1 cellular context compared by ENCODE assay signal in the genomic region with DNA sequence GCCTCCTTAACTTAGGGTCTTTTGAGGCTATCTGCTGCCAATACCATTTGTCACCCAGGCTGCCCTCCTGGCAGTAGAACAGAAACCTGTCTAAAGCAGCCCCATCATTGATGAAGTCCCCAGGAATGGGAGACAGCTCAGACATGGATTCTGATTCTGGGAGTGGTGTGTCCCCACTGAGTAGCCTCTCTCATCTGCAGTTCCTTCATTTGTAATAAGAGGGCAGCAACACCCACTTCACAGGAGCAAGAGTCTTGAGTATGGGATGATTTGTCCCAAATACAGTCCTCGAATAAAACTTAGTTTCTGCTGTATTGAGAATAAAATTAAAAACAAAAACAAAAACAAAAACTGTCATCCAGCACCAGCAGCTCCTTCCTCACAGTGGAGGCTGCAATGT.
TF ChIP-seq lines count a peak whose summit lies in the region.

No MANE protein-coding gene starts in this region.

TF ChIP-seq in HepG2, 621 proteins besides CTCF, POLR2A, EP300 and RAD21 (continued from another document):
- TF ChIP-seq, protein P1, sequence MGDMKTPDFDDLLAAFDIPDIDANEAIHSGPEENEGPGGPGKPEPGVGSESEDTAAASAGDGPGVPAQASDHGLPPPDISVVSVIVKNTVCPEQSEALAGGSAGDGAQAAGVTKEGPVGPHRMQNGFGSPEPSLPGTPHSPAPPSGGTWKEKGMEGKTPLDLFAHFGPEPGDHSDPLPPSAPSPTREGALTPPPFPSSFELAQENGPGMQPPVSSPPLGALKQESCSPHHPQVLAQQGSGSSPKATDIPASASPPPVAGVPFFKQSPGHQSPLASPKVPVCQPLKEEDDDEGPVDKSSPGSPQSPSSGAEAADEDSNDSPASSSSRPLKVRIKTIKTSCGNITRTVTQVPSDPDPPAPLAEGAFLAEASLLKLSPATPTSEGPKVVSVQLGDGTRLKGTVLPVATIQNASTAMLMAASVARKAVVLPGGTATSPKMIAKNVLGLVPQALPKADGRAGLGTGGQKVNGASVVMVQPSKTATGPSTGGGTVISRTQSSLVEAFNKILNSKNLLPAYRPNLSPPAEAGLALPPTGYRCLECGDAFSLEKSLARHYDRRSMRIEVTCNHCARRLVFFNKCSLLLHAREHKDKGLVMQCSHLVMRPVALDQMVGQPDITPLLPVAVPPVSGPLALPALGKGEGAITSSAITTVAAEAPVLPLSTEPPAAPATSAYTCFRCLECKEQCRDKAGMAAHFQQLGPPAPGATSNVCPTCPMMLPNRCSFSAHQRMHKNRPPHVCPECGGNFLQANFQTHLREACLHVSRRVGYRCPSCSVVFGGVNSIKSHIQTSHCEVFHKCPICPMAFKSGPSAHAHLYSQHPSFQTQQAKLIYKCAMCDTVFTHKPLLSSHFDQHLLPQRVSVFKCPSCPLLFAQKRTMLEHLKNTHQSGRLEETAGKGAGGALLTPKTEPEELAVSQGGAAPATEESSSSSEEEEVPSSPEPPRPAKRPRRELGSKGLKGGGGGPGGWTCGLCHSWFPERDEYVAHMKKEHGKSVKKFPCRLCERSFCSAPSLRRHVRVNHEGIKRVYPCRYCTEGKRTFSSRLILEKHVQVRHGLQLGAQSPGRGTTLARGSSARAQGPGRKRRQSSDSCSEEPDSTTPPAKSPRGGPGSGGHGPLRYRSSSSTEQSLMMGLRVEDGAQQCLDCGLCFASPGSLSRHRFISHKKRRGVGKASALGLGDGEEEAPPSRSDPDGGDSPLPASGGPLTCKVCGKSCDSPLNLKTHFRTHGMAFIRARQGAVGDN (CRISPR knock-in tag; IDR thresholded peaks at IDR 0.05) = no peak
